ENCODE assay signal across 8 cellular contexts in genomic region chr3:187903697-187904096, GRCh38.
"Had no signal": no experiment of that assay in that cellular context is flagged by ENCODE, and none has a peak within 500 bp of the region (broad histone marks: within the 10 kb centered on the region; RNA-seq: fewer than 3 reads in every experiment).

No MANE protein-coding gene starts in this region.

- ATAC-seq: K562 had no signal

- FAIRE-seq: H54, K562 had no signal

- H3K9ac ChIP-seq: GM23248 had no signal

- H2AFZ ChIP-seq: GM23248 had no signal

- H3K4me3 ChIP-seq: GM23248, K562 had no signal

- DNase-seq: GOT3, H9, HCEC 1CT, IMR-90 had no signal

- H3K27ac ChIP-seq: GM23248, HL-60 had no signal
